10 cellular contexts compared by ENCODE assay signal in the genomic region with DNA sequence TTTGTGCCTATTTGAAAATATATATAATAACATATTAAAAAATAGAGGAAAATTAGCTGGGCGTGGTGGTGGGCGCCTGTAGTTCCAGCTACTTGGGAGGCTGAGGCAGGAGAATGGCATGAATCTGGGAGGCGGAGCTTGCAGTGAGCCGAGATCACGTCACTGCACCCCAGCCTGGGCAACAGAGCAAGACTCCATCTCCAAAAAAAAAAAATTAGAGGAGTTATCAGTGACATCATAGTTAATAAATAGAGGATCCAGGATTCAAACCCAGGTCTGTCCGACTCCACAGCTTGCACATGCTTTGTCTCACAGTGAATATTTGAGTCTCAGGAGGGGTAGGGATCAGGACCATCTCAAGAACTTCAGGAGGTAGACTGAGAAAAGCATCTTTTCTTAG. TPM values are rescaled to one million over a fixed set of nuclear protein-coding genes. Genes with fewer than 3 reads are reported as not detected.
DNase-seq lines count a peak whose midpoint lies in the region; ATAC-seq, FAIRE-seq and TF ChIP-seq lines count a peak whose summit lies in the region.
"Not testable (repeated sequence)": the region's sequence is repeated elsewhere in the genome, so short reads cannot be mapped to it uniquely, and the experiment has no call there.
"Had no signal": no experiment of that assay in that cellular context is flagged by ENCODE, and none has a peak within 500 bp of the region (broad histone marks: within the 10 kb centered on the region; RNA-seq: fewer than 3 reads in every experiment).

No MANE protein-coding gene starts in this region.

- not testable (repeated sequence) for DNase-seq in HepG2 (ENCODE audit: low spot score)

- ATAC-seq in HepG2: not testable (repeated sequence)

- not testable (repeated sequence) for H4K20me1 ChIP-seq in HepG2 (ENCODE audit: insufficient read depth, low read length)

- in situ Hi-C loops in HepG2 (cut with HindIII; ENCODE audit: extremely low pct_ligation_motif_present, low pct_unique_long_range_greater_than_20kb): not testable (repeated sequence)

- H3K9me3 ChIP-seq in HepG2 (ENCODE audit: low read length): not testable (repeated sequence)

- CTCF ChIA-PET in HepG2 (lab: Yijun Ruan, JAX; ENCODE audit: low intra/inter-chr PET ratio, low total read pairs): not testable (repeated sequence)

- not testable (repeated sequence) for FAIRE-seq in HepG2 (lab: Jason Lieb, UNC)

- WGBS in HepG2 (ENCODE audit: low lambda C conversion rate): 36% methylated on average over 6 of the region's 6 CpGs

- H3K4me3 ChIP-seq in HepG2 (replicated peaks in 1 of 3; ENCODE audit: insufficient read depth in 1 of 3, low read depth in 2 of 3, low read length in 3 of 3): not testable (repeated sequence)

- not testable (repeated sequence) for TF ChIP-seq EP300 in HepG2 (IDR thresholded peaks at IDR 0.05; ENCODE audit: low read depth in 2 of 2, low read length in 2 of 2); HepG2 (CRISPR knock-in tag; IDR thresholded peaks at IDR 0.05; ENCODE audit: borderline replicate concordance)

- H3K4me1 ChIP-seq in HepG2 (ENCODE audit: insufficient read depth, low read length): not testable (repeated sequence)

- H2AFZ ChIP-seq in HepG2 (ENCODE audit: low read length): not testable (repeated sequence)

- TF ChIP-seq POLR2A in HepG2 (IDR thresholded peaks at IDR 0.05; ENCODE audit: insufficient read depth in 1 of 2, low read depth in 2 of 2, low read length in 2 of 2): not testable (repeated sequence)

- H3K27ac ChIP-seq in HepG2 (ENCODE audit: extremely low read length, insufficient read depth, low read length): not testable (repeated sequence)

- not testable (repeated sequence) for BruUV-seq in HepG2 (replicated peaks; lab: Mats Ljungman, UMichigan)

- not testable (repeated sequence) for H3K27me3 ChIP-seq in HepG2 (ENCODE audit: control insufficient read depth in 1 of 2, insufficient read depth in 2 of 2, low read length in 2 of 2)

- H3K79me2 ChIP-seq in HepG2 (ENCODE audit: insufficient read depth, low read length): not testable (repeated sequence)

- not testable (repeated sequence) for H3K9ac ChIP-seq in HepG2 (ENCODE audit: insufficient read depth, low read depth, low read length)

- H3K36me3 ChIP-seq in HepG2 (replicated peaks in 1 of 2; ENCODE audit: control insufficient read depth in 1 of 2, insufficient read depth in 2 of 2, low read length in 2 of 2): not testable (repeated sequence)

- not testable (repeated sequence) for TF ChIP-seq CTCF in HepG2 (CRISPR knock-in tag; IDR thresholded peaks at IDR 0.05)

- TF ChIP-seq RAD21 in HepG2 (CRISPR knock-in tag; IDR thresholded peaks at IDR 0.05): not testable (repeated sequence)

- H3K4me2 ChIP-seq in HepG2 (ENCODE audit: low read depth, low read length): not testable (repeated sequence)

- intact Hi-C loops in HepG2 (cut with micrococcal nuclease; ENCODE audit: unreplicated experiment): not testable (repeated sequence)

- POLR2A ChIA-PET in HepG2 (lab: Yijun Ruan, JAX): not testable (repeated sequence)

TF ChIP-seq in HepG2, 621 proteins besides CTCF, POLR2A, EP300 and RAD21:
- TF ChIP-seq ATF7 (IDR thresholded peaks at IDR 0.05) (peak; percentile 78), CREB1 (IDR thresholded peaks at IDR 0.05) (peak; percentile 56)
- not testable (repeated sequence) for TF ChIP-seq ATF7, CREB1 (CRISPR knock-in tag; IDR thresholded peaks at IDR 0.05)

RNA-seq across cellular contexts. Expression of a gene that starts 22.2 kb away (rescaled TPM):
- not detected in 2 replicates for total RNA-seq in HepG2 (2016; rRNA removed; fragmentation: Illumina TruSeq; extraction: Trizol)
- total RNA-seq in HepG2 (2016; cell fraction: cytosol; rRNA removed; fragmentation: Illumina TruSeq; extraction: Trizol; ENCODE audit: low read depth): not detected in 2 replicates
- not detected in 2 replicates for total RNA-seq in HepG2 (2016; cell fraction: insoluble cytoplasmic fraction; rRNA removed; fragmentation: Illumina TruSeq; extraction: Trizol)
- not detected in 2 replicates for total RNA-seq in HepG2 (2016; cell fraction: membrane; rRNA removed; fragmentation: Illumina TruSeq; extraction: Trizol)
- not detected in 2 replicates for total RNA-seq in HepG2 (2016; cell fraction: nucleus; rRNA removed; fragmentation: Illumina TruSeq; extraction: Trizol)
- 0.01 TPM in 1 of 2 replicates, not detected in the other for polyA plus RNA-seq in HepG2 (2011; rRNA removed)
- not detected in 2 replicates for polyA plus RNA-seq in HepG2 (2011; cell fraction: cytosol; rRNA removed)
- 0.03 TPM in 2 replicates for polyA plus RNA-seq in HepG2 (2011; cell fraction: nucleus; rRNA removed)
- not detected in 2 replicates for polyA plus RNA-seq in HepG2 (2012)
- not detected in 2 replicates for polyA plus RNA-seq in HepG2 (2016; cell fraction: cytosol; fragmentation: Illumina TruSeq; extraction: Trizol; ENCODE audit: low read depth)
- not detected in 2 replicates for polyA plus RNA-seq in HepG2 (2016; cell fraction: insoluble cytoplasmic fraction; fragmentation: Illumina TruSeq; extraction: Trizol; ENCODE audit: low read depth)
- polyA plus RNA-seq in HepG2 (2016; cell fraction: membrane; fragmentation: Illumina TruSeq; extraction: Trizol; ENCODE audit: low read depth): not detected in 2 replicates
- not detected in 2 replicates for polyA plus RNA-seq in HepG2 (2016; cell fraction: nucleus; fragmentation: Illumina TruSeq; extraction: Trizol; ENCODE audit: insufficient read depth, low read depth)
- polyA minus RNA-seq in HepG2 (2011; rRNA and poly(A)+ RNA removed; ENCODE audit: low replicate concordance): 0.02 and 0.23 TPM in 2 replicates
- polyA minus RNA-seq in HepG2 (2011; cell fraction: cytosol; rRNA and poly(A)+ RNA removed): not detected in 2 replicates
- polyA minus RNA-seq in HepG2 (2011; cell fraction: nucleus; rRNA and poly(A)+ RNA removed): 0.62 and 0.64 TPM in 2 replicates
- total RNA-seq: A673; Calu3; CD4-positive, alpha-beta memory T cell; CD4-positive, alpha-beta T cell; CD4-positive, CD25-positive, alpha-beta regulatory T cell had no signal
- polyA plus RNA-seq: AG04450; BJ; CD14-positive monocyte; CD4-positive, alpha-beta memory T cell; CD4-positive, CD25-positive, alpha-beta regulatory T cell; CD8-positive, alpha-beta memory T cell had no signal
